Comparison of ENCODE assay signal across 26 cellular contexts in the genomic region with DNA sequence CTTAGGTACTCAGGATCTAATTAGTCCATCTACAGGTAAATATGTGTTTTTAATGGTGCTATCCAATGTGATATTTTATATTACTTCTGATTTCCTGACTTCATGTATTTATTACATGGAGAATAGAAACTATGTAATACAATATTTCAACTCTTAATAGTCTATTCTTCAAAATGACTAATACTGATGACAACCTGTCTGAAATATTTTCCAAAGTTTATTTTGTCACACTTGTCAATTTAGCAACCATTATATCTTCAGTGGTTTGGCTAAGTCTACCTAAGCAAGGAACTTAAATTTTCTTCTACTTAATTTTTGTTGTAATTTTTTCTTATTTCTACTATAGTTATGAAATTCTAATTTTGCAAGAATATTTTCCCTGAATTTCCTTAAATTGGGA. TPM values are rescaled to one million over a fixed set of nuclear protein-coding genes. Genes with fewer than 3 reads are reported as not detected.
DNase-seq lines count a peak whose midpoint lies in the region; ATAC-seq, FAIRE-seq and TF ChIP-seq lines count a peak whose summit lies in the region.
"Had no signal": no experiment of that assay in that cellular context is flagged by ENCODE, and none has a peak within 500 bp of the region (broad histone marks: within the 10 kb centered on the region; RNA-seq: fewer than 3 reads in every experiment).

No MANE protein-coding gene starts in this region.

- H3K14ac ChIP-seq in neuronal stem cell (ENCODE audit: low read length): no peak overlapping the region

- no peak overlapping the region for H3K4me3 ChIP-seq in ACC112 (ENCODE audit: low read depth, low read length)
- no peak overlapping the region for H3K4me3 ChIP-seq in PC-3 (ENCODE audit: low read length)
- H3K4me3 ChIP-seq in kidney (ENCODE audit: low read length in 2 of 2): no peak overlapping the region
- H3K4me3 ChIP-seq in neuronal stem cell (ENCODE audit: low read length in 2 of 2): no peak overlapping the region
- H3K4me3 ChIP-seq: A549, BLaER1 had no signal

- H3K9me2 ChIP-seq in PC-3 (replicated peaks; ENCODE audit: low read length): no peaks in the 10 kb centered on the region

- H4K91ac ChIP-seq in neuronal stem cell (ENCODE audit: low read depth, low read length, poor library complexity): no peak overlapping the region

- H2BK120ac ChIP-seq in neuronal stem cell (ENCODE audit: low read depth, low read length): no peak overlapping the region

- H3K27ac ChIP-seq in ACC112 (ENCODE audit: low read depth, low read length): no peak overlapping the region
- H3K27ac ChIP-seq in PC-3 (ENCODE audit: low read length): peak overlapping the region; percentile 35; the same call in 1 of the 2 replicates
- no peak overlapping the region for H3K27ac ChIP-seq in kidney (ENCODE audit: low read depth in 2 of 2, low read length in 2 of 2)
- no peak overlapping the region for H3K27ac ChIP-seq in neuronal stem cell (replicated peaks; ENCODE audit: low read length)
- H3K27ac ChIP-seq: 22Rv1, A549, BLaER1 had no signal

- H3K79me1 ChIP-seq in neuronal stem cell (ENCODE audit: low read depth, low read length): no peaks in the 10 kb centered on the region

- no peaks in the 10 kb centered on the region for H3F3A ChIP-seq in PC-3 (ENCODE audit: low read length, unreplicated experiment)

- H3K27me3 ChIP-seq in ACC112 (ENCODE audit: insufficient read depth, low read length) (no peaks in the 10 kb centered on the region), PC-3 (ENCODE audit: low read length) (no peaks in the 10 kb centered on the region), neuronal stem cell (ENCODE audit: control insufficient read depth in 3 of 3, insufficient read depth in 3 of 3, low read depth in 1 of 3, low read length in 3 of 3) (no peaks in the 10 kb centered on the region)
- H3K27me3 ChIP-seq: BE2C, BLaER1 had no signal

- peak overlapping the region; percentile 51 for H2AFZ ChIP-seq in ACC112 (ENCODE audit: low read length, unreplicated experiment)
- H2AFZ ChIP-seq in PC-3 (ENCODE audit: low read length): no peak overlapping the region
- H2AFZ ChIP-seq in neuronal stem cell (ENCODE audit: low read length): peak overlapping the region; percentile 75

- peak; percentile 19 for FAIRE-seq in kidney (lab: Jason Lieb, UNC)
- FAIRE-seq: A549, GM12891, GM19239 had no signal

- H3K23ac ChIP-seq in neuronal stem cell (ENCODE audit: low read depth, low read length, poor library complexity): no peak overlapping the region

- H3K4ac ChIP-seq in neuronal stem cell (ENCODE audit: low read length): no peak overlapping the region

- no peaks in the 10 kb centered on the region for H3K9me3 ChIP-seq in PC-3 (ENCODE audit: low read length)
- no peaks in the 10 kb centered on the region for H3K9me3 ChIP-seq in kidney (ENCODE audit: control insufficient read depth in 1 of 2, low read length in 2 of 2)
- no peaks in the 10 kb centered on the region for H3K9me3 ChIP-seq in neuronal stem cell (replicated peaks in 1 of 2; ENCODE audit: control insufficient read depth in 2 of 2, insufficient read depth in 1 of 2, low read depth in 1 of 2, low read length in 2 of 2)
- H3K9me3 ChIP-seq: A549, BE2C, BLaER1 had no signal

- H3K4me2 ChIP-seq in PC-3 (ENCODE audit: low read length): peak overlapping the region; percentile 11; the same call in 1 of the 2 replicates
- no peak overlapping the region for H3K4me2 ChIP-seq in neuronal stem cell (ENCODE audit: insufficient read depth, low read length, poor library complexity, severe bottlenecking)
- H3K4me2 ChIP-seq: A549, BLaER1 had no signal

- H3K4me1 ChIP-seq in ACC112 (ENCODE audit: control insufficient read depth, insufficient read depth, low read length, unreplicated experiment) (peaks cover 6% of the 10 kb centered on the region), PC-3 (ENCODE audit: insufficient read depth, low read length) (peaks cover 9% of the 10 kb centered on the region; the same call in 1 of the 2 replicates), kidney (ENCODE audit: control insufficient read depth in 1 of 2, insufficient read depth in 1 of 2, low read depth in 1 of 2, low read length in 2 of 2) (no peaks in the 10 kb centered on the region), neuronal stem cell (ENCODE audit: control insufficient read depth in 2 of 2, insufficient read depth in 1 of 2, low read depth in 1 of 2, low read length in 2 of 2) (no peaks in the 10 kb centered on the region)
- H3K4me1 ChIP-seq: A549, BE2C, BLaER1 had no signal

- POLR2A ChIA-PET in PC-3 (lab: Charles Lee; ENCODE audit: unreplicated experiment): no interaction called here

- H3K36me3 ChIP-seq in ACC112 (ENCODE audit: insufficient read depth, low read length): no peaks in the 10 kb centered on the region
- no peaks in the 10 kb centered on the region for H3K36me3 ChIP-seq in PC-3 (ENCODE audit: low read depth, low read length)
- H3K36me3 ChIP-seq in kidney (ENCODE audit: control insufficient read depth in 1 of 2, insufficient read depth in 2 of 2, low read length in 2 of 2): no peaks in the 10 kb centered on the region
- H3K36me3 ChIP-seq in neuronal stem cell (replicated peaks in 1 of 2; ENCODE audit: control insufficient read depth in 2 of 2, insufficient read depth in 2 of 2, low read length in 2 of 2): no peaks in the 10 kb centered on the region
- H3K36me3 ChIP-seq: BE2C, BLaER1 had no signal

- no TSS peak for BruUV-seq in PC-3 (replicated peaks; lab: Mats Ljungman, UMichigan)

- H2BK15ac ChIP-seq in neuronal stem cell (ENCODE audit: low read length): no peak overlapping the region

- no peak overlapping the region for H2AK5ac ChIP-seq in neuronal stem cell (ENCODE audit: low read depth, low read length)

- CTCF ChIA-PET in PC-3 (lab: Charles Lee): no interaction called here

- no peak overlapping the region for H2BK5ac ChIP-seq in neuronal stem cell (ENCODE audit: low read length)

- H3K9ac ChIP-seq in PC-3 (ENCODE audit: low read length) (no peak overlapping the region), kidney (ENCODE audit: low read length in 2 of 2) (no peak overlapping the region), neuronal stem cell (ENCODE audit: low read depth, low read length, poor library complexity) (no peak overlapping the region)
- H3K9ac ChIP-seq: BLaER1 had no signal

- H3K18ac ChIP-seq in neuronal stem cell (ENCODE audit: low read length): no peak overlapping the region

- no peaks in the 10 kb centered on the region for H3K79me2 ChIP-seq in ACC112 (ENCODE audit: control insufficient read depth, insufficient read depth, low read length, unreplicated experiment)
- H3K79me2 ChIP-seq in PC-3 (ENCODE audit: low read length): no peaks in the 10 kb centered on the region

- no peak for TF ChIP-seq CTCF in PC-3 (conservative IDR thresholded peaks at IDR 0.05; ENCODE audit: low read depth, low read length)
- no peak for TF ChIP-seq CTCF in kidney (IDR thresholded peaks at IDR 0.05; ENCODE audit: borderline replicate concordance, extremely low read depth, insufficient read depth)

- DNase-seq in PC-3 (peak; percentile 52), kidney (no peak), neuronal stem cell (ENCODE audit: low spot score) (no peak), activated gamma-delta T cell (lab: John Stamatoyannopoulos, UW) (no peak), occipital lobe (lab: John Stamatoyannopoulos, UW) (no peak)
- DNase-seq: ACHN; BE2C; C1 segment of cervical spinal cord; CD4-positive, alpha-beta memory T cell; CD4-positive, CD25-positive, alpha-beta regulatory T cell; CD8-positive, alpha-beta memory T cell; COR-L47; DMS 273 treated with DMSO at 0.1 percent for 48 hours; DMS153; DMS53; DMS79 treated with DMSO at 0.1 percent for 48 hours; GF-D8 had no signal

- ATAC-seq in PC-3 (peak; percentile 56), GM19324 (IDR thresholded peaks at IDR 0.05; ENCODE audit: low FRiP score, unreplicated experiment) (no peak)
- ATAC-seq: A549 had no signal

- no peak overlapping the region for H2BK12ac ChIP-seq in neuronal stem cell (ENCODE audit: low read length)

- H4K8ac ChIP-seq in neuronal stem cell (ENCODE audit: low read depth, low read length): no peak overlapping the region

- intact Hi-C loops in PC-3 (cut with micrococcal nuclease): no loop called here
- intact Hi-C loops in kidney (cut with DNase I): no loop called here

- no peaks in the 10 kb centered on the region for H4K20me1 ChIP-seq in PC-3 (ENCODE audit: low read length)
- H4K20me1 ChIP-seq: BLaER1 had no signal

RNA-seq across cellular contexts. Expression of a gene that starts 55.0 kb away (rescaled TPM):
- not detected in 2 replicates for total RNA-seq in PC-3 (2014; rRNA removed)
- total RNA-seq in kidney: 0.66 TPM
- polyA plus RNA-seq in kidney (ENCODE audit: insufficient read depth, low read depth, low replicate concordance): 0.11 TPM
- 0.07 TPM for polyA plus RNA-seq in neuronal stem cell (2013, experiment 1 of 2)
- 0.06 TPM for polyA plus RNA-seq in neuronal stem cell (2013, experiment 2 of 2)
- total RNA-seq in occipital lobe: 10.6 TPM
- total RNA-seq: CD4-positive, alpha-beta memory T cell; CD4-positive, CD25-positive, alpha-beta regulatory T cell; CD8-positive, alpha-beta memory T cell had no signal
- polyA plus RNA-seq: AG04450; CD14-positive monocyte; CD4-positive, alpha-beta memory T cell; CD4-positive, CD25-positive, alpha-beta regulatory T cell; CD8-positive, alpha-beta memory T cell had no signal
